Comparison of ENCODE assay signal across 8 cellular contexts in the genomic region with DNA sequence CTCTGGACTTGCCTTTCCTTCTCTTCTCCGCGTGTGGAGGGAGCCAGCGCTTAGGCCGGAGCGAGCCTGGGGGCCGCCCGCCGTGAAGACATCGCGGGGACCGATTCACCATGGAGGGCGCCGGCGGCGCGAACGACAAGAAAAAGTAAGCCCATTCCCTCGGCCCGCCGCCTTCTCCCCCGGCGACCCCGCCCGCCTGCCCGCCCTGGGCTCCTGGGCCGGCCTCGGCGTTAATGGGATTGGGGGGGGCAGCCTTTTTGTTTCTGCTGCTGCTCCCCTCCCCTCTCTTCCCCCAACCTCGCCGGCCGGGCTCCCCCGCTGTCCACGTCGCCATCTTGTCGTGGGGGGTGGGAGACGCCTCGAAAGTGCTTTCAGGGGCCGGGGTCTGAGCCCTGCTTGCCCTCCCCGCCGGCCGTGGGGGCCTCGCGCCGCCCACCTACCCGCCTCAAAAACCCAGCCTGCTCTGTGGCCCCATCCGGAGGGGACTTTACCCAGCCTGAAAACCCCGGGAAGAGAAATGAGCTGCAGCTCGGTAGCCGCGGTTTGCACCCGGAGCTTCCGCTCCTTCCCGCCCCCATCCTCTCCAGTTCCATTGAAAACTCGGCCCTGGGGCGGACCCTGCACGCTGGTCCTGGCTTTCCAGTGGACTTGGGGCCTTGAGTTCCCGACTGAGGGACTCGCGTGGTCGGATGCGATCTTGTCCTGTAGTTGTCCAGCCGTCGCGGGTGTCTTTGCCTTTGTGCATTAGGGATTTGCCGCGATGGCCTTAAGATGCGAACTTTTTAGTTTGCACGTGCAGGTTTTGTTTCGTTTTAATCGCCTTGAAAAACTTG. TPM values are rescaled to one million over a fixed set of nuclear protein-coding genes. Genes with fewer than 3 reads are reported as not detected.
DNase-seq lines count a peak whose midpoint lies in the region; ATAC-seq, FAIRE-seq and TF ChIP-seq lines count a peak whose summit lies in the region.

No MANE protein-coding gene starts in this region.

- H3K9me2 ChIP-seq in neural cell (ENCODE audit: insufficient read depth, low read length), result no peaks in the 10 kb centered on the region

- no peak for TF ChIP-seq POLR2A in suprapubic skin (IDR thresholded peaks at IDR 0.05)

- peaks cover 54% of the 10 kb centered on the region for H3K79me2 ChIP-seq in neural cell (replicated peaks; ENCODE audit: insufficient read depth, low read length)

- DNase-seq in RCC 7860 (ENCODE audit: low spot score) (peak; percentile 29), fibroblast of villous mesenchyme (ENCODE audit: low read depth) (peak; percentile 69), suprapubic skin (ENCODE audit: low spot score in 2 of 2) (peak; percentile 76 to 86)
- peak; percentile 41 for DNase-seq in activated T-helper 9 cell treated with anti-CD3 and anti-CD28 coated beads, Interleukin-2, amount 50 U/mL, for 16 hours (ENCODE audit: low read depth)

- under 1% methylated on average over 67 of the region's 70 CpGs for WGBS in HUES64
- under 1% methylated on average over 51 of the region's 70 CpGs for WGBS in suprapubic skin

- H3K27me3 ChIP-seq in BLaER1, result no peaks in the 10 kb centered on the region
- H3K27me3 ChIP-seq in HUES64 (ENCODE audit: insufficient read depth, low read length), result no peaks in the 10 kb centered on the region
- no peaks in the 10 kb centered on the region for H3K27me3 ChIP-seq in neural cell (ENCODE audit: insufficient read depth, low read depth, low read length)
- no peaks in the 10 kb centered on the region for H3K27me3 ChIP-seq in suprapubic skin

- H3K9me3 ChIP-seq in BLaER1 (peaks cover 6% of the 10 kb centered on the region; the same call in 1 of the 2 replicates), HUES64 (ENCODE audit: insufficient read depth, low read depth, low read length) (no peaks in the 10 kb centered on the region), neural cell (ENCODE audit: low read length) (no peaks in the 10 kb centered on the region), suprapubic skin (no peaks in the 10 kb centered on the region)

- H3F3A ChIP-seq in neural cell (ENCODE audit: insufficient read depth, low read length, poor library complexity, severe bottlenecking), result no peaks in the 10 kb centered on the region

- TF ChIP-seq CTCF in fibroblast of villous mesenchyme (IDR thresholded peaks at IDR 0.05; ENCODE audit: insufficient read depth, low read depth, low read length) (no peak), neural cell (IDR thresholded peaks at IDR 0.05; ENCODE audit: poor library complexity, severe bottlenecking) (no peak), suprapubic skin (IDR thresholded peaks at IDR 0.05) (no peak)

- H3K4me3 ChIP-seq in BLaER1 (peak overlapping the region; percentile 94), HUES64 (ENCODE audit: low read length) (peak overlapping the region; percentile 98), fibroblast of villous mesenchyme (ENCODE audit: low read depth, low read length) (peak overlapping the region; percentile 87), neural cell (ENCODE audit: low read length) (peak overlapping the region; percentile 88), suprapubic skin (peak overlapping the region; percentile 79)

- H3K27ac ChIP-seq in BLaER1 (peak overlapping the region; percentile 98), HUES64 (ENCODE audit: low read depth, low read length) (peak overlapping the region; percentile 99), neural cell (ENCODE audit: low read length) (peak overlapping the region; percentile 92), suprapubic skin (peak overlapping the region; percentile 94)

- peak; percentile 12 for TF ChIP-seq RAD21 in neural cell (conservative IDR thresholded peaks at IDR 0.05)

- H3K4me2 ChIP-seq in BLaER1 (peak overlapping the region; percentile 87), neural cell (ENCODE audit: low read length) (peak overlapping the region; percentile 81)

- H3K4me1 ChIP-seq in BLaER1 (peaks cover 54% of the 10 kb centered on the region), HUES64 (ENCODE audit: insufficient read depth, low read length) (peaks cover 47% of the 10 kb centered on the region), suprapubic skin (peaks cover 42% of the 10 kb centered on the region)

- ATAC-seq in GM19455 (IDR thresholded peaks at IDR 0.05; ENCODE audit: unreplicated experiment), result peak; percentile 12

- FAIRE-seq in RCC 7860 (lab: Jason Lieb, UNC), result no peak

- H2AFZ ChIP-seq in neural cell (ENCODE audit: low read depth, low read length), result peak overlapping the region; percentile 88

- TF ChIP-seq EP300 in neural cell (conservative IDR thresholded peaks at IDR 0.05; ENCODE audit: poor library complexity, severe bottlenecking) (no peak), suprapubic skin (IDR thresholded peaks at IDR 0.05) (no peak)

- H4K20me1 ChIP-seq in BLaER1 (peaks cover 50% of the 10 kb centered on the region), neural cell (ENCODE audit: insufficient read depth) (peaks cover 5% of the 10 kb centered on the region)

- H3K9ac ChIP-seq in BLaER1 (peak overlapping the region; percentile 97), HUES64 (ENCODE audit: low read depth, low read length) (peak overlapping the region; percentile 98), neural cell (ENCODE audit: low read length) (peak overlapping the region; percentile 97)

- H3K36me3 ChIP-seq in BLaER1, result peaks cover 6% of the 10 kb centered on the region
- no peaks in the 10 kb centered on the region for H3K36me3 ChIP-seq in HUES64 (ENCODE audit: insufficient read depth, low read length)
- H3K36me3 ChIP-seq in neural cell (ENCODE audit: insufficient read depth, low read length), result no peaks in the 10 kb centered on the region
- H3K36me3 ChIP-seq in suprapubic skin, result no peaks in the 10 kb centered on the region

TF ChIP-seq in neural cell, 6 proteins besides CTCF, POLR2A, EP300 and RAD21:
- TF ChIP-seq POLR2AphosphoS5 (IDR thresholded peaks at IDR 0.05) (no peak), TAF1 (IDR thresholded peaks at IDR 0.05; ENCODE audit: low read depth) (no peak), MXI1 (conservative IDR thresholded peaks at IDR 0.05; ENCODE audit: poor library complexity, severe bottlenecking) (peak; percentile 76)
- TF ChIP-seq, protein P1, sequence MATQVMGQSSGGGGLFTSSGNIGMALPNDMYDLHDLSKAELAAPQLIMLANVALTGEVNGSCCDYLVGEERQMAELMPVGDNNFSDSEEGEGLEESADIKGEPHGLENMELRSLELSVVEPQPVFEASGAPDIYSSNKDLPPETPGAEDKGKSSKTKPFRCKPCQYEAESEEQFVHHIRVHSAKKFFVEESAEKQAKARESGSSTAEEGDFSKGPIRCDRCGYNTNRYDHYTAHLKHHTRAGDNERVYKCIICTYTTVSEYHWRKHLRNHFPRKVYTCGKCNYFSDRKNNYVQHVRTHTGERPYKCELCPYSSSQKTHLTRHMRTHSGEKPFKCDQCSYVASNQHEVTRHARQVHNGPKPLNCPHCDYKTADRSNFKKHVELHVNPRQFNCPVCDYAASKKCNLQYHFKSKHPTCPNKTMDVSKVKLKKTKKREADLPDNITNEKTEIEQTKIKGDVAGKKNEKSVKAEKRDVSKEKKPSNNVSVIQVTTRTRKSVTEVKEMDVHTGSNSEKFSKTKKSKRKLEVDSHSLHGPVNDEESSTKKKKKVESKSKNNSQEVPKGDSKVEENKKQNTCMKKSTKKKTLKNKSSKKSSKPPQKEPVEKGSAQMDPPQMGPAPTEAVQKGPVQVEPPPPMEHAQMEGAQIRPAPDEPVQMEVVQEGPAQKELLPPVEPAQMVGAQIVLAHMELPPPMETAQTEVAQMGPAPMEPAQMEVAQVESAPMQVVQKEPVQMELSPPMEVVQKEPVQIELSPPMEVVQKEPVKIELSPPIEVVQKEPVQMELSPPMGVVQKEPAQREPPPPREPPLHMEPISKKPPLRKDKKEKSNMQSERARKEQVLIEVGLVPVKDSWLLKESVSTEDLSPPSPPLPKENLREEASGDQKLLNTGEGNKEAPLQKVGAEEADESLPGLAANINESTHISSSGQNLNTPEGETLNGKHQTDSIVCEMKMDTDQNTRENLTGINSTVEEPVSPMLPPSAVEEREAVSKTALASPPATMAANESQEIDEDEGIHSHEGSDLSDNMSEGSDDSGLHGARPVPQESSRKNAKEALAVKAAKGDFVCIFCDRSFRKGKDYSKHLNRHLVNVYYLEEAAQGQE (IDR thresholded peaks at IDR 0.05; ENCODE audit: borderline replicate concordance), result peak; percentile 14
TF ChIP-seq in neural cell: peak in this region for 2.

RNA-seq across cellular contexts. Expression of a gene that starts 0.6 kb away (rescaled TPM):
- polyA plus RNA-seq in HUES64 (2013, experiment 1 of 2), result 177 TPM
- polyA plus RNA-seq in HUES64 (2013, experiment 2 of 2), result 178 TPM
- total RNA-seq in fibroblast of villous mesenchyme (395 and 671 TPM in 2 replicates), suprapubic skin (10 to 100 TPM; 62.6 to 92.9 (median 77.5) TPM)
- 68.3 and 75.0 TPM in 2 replicates for polyA plus RNA-seq in neural cell
- polyA minus RNA-seq in neural cell, result 157 and 177 TPM in 2 replicates

Comparison
In these comparisons a context has a peak if more than half of its experiments do, and no peak if none do; other contexts are left out.
1. Peak in every context shown above with its lines: DNase-seq, ATAC-seq, H3K4me3 ChIP-seq and H3K27ac ChIP-seq.
2. DNase-seq: peak in every context shown above with its lines; median percentile 81 in suprapubic skin; 69 in fibroblast of villous mesenchyme; 41 in activated T-helper 9 cell treated with anti-CD3 and anti-CD28 coated beads, Interleukin-2, amount 50 U/mL, for 16 hours; 29 in RCC 7860.